Comparison of ENCODE assay signal across 22 cellular contexts in genomic region chr10:14676732-14677131, GRCh38.
DNase-seq lines count a peak whose midpoint lies in the region; ATAC-seq, FAIRE-seq and TF ChIP-seq lines count a peak whose summit lies in the region.
"Had no signal": no experiment of that assay in that cellular context is flagged by ENCODE, and none has a peak within 500 bp of the region (broad histone marks: within the 10 kb centered on the region; RNA-seq: fewer than 3 reads in every experiment).

No MANE protein-coding gene starts in this region.

- BruUV-seq in K562 (replicated peaks; lab: Mats Ljungman, UMichigan): no TSS peak

- H4K20me1 ChIP-seq in GM23338 (replicated peaks; ENCODE audit: insufficient read depth) (no peaks in the 10 kb centered on the region), K562 (replicated peaks; ENCODE audit: control insufficient read depth, insufficient read depth, low read length) (no peaks in the 10 kb centered on the region)
- H4K20me1 ChIP-seq: BLaER1 had no signal

- no peak overlapping the region for H3K4ac ChIP-seq in trophoblast cell (ENCODE audit: low read depth, low read length)

- no peak overlapping the region for H3K27ac Mint-ChIP-seq in GM23338
- H3K27ac Mint-ChIP-seq in nephron: peak overlapping the region in 2 of 3 experiments; percentile 30 to 39
- H3K27ac Mint-ChIP-seq in activated T-helper 2 cell treated with anti-CD3 and anti-CD28 coated beads, Interferon-gamma antibody, Interleukin-2, Interleukin-4, amounts not matched to agents 10 μg/mL and 5 μg/mL and 100 μg/mL, durations not matched to agents 14 hours and 24 hours and 36 hours: no peak overlapping the region
- H3K27ac Mint-ChIP-seq: CD4-positive, CD25-positive, alpha-beta regulatory T cell; CD8-positive, alpha-beta T cell had no signal

- H4K12ac ChIP-seq in trophoblast cell (ENCODE audit: low read depth, low read length): no peak overlapping the region

- TF ChIP-seq CTCF in GM23338 (conservative IDR thresholded peaks at IDR 0.05; ENCODE audit: low read depth in 2 of 2) (no peak), K562 (IDR thresholded peaks at IDR 0.05 in 2 of 3, conservative IDR thresholded peaks at IDR 0.05 in 1 of 3; ENCODE audit: insufficient read depth in 2 of 3, low read depth in 1 of 3, low read length in 3 of 3) (no peak), nephron (IDR thresholded peaks at IDR 0.05; ENCODE audit: unreplicated experiment in 3 of 3) (no peak)

- no peak overlapping the region for H3K23ac ChIP-seq in trophoblast cell (ENCODE audit: low read length)

- intact Hi-C loops in K562 (cut with micrococcal nuclease): no loop called here
- intact Hi-C loops in activated T-helper 2 cell treated with anti-CD3 and anti-CD28 coated beads, Interferon-gamma antibody, Interleukin-2, Interleukin-4, amounts not matched to agents 10 μg/mL and 5 μg/mL and 100 μg/mL, durations not matched to agents 14 hours and 24 hours and 36 hours (cut with micrococcal nuclease): no loop called here

- no peaks in the 10 kb centered on the region for H3F3A ChIP-seq in GM23338 (replicated peaks; ENCODE audit: low read depth)

- H3K9ac ChIP-seq in K562 (ENCODE audit: insufficient read depth in 1 of 2, low read depth in 2 of 2, low read length in 2 of 2) (no peak overlapping the region; a peak in 1 of 4 replicates), trophoblast cell (ENCODE audit: low read length) (no peak overlapping the region)
- H3K9ac ChIP-seq: BLaER1 had no signal

- in situ Hi-C loops in K562 (cut with MboI): no loop called here

- H3K14ac ChIP-seq in trophoblast cell (ENCODE audit: low read length): no peak overlapping the region

- FAIRE-seq in K562 (lab: Jason Lieb, UNC): no peak
- FAIRE-seq: D721Med, GM12878 had no signal

- TF ChIP-seq POLR2A in K562 (conservative IDR thresholded peaks at IDR 0.05): no peak

- H3K36me3 Mint-ChIP-seq in GM23338 (ENCODE audit: low read depth) (no peaks in the 10 kb centered on the region), nephron (ENCODE audit: low read depth) (no peaks in the 10 kb centered on the region)
- H3K36me3 Mint-ChIP-seq in activated T-helper 2 cell treated with anti-CD3 and anti-CD28 coated beads, Interferon-gamma antibody, Interleukin-2, Interleukin-4, amounts not matched to agents 10 μg/mL and 5 μg/mL and 100 μg/mL, durations not matched to agents 14 hours and 24 hours and 36 hours (ENCODE audit: low read depth): no peaks in the 10 kb centered on the region
- H3K36me3 Mint-ChIP-seq: CD4-positive, CD25-positive, alpha-beta regulatory T cell; CD8-positive, alpha-beta T cell had no signal

- H3K4me1 Mint-ChIP-seq in GM23338: peaks cover 24% of the 10 kb centered on the region
- peaks cover 12% of the 10 kb centered on the region for H3K4me1 Mint-ChIP-seq in nephron
- peaks cover 12% of the 10 kb centered on the region for H3K4me1 Mint-ChIP-seq in activated T-helper 2 cell treated with anti-CD3 and anti-CD28 coated beads, Interferon-gamma antibody, Interleukin-2, Interleukin-4, amounts not matched to agents 10 μg/mL and 5 μg/mL and 100 μg/mL, durations not matched to agents 14 hours and 24 hours and 36 hours (ENCODE audit: low read depth)

- H3K4me3 ChIP-seq in GM23338: no peak overlapping the region
- peak overlapping the region; percentile 27; the same call in 1 of the 2 replicates for H3K4me3 ChIP-seq in K562
- no peak overlapping the region for H3K4me3 ChIP-seq in trophoblast cell (ENCODE audit: low read depth, low read length)
- H3K4me3 ChIP-seq: BLaER1, GM12878 had no signal

- no peak overlapping the region for H2AK5ac ChIP-seq in trophoblast cell (ENCODE audit: low read length)

- no peak overlapping the region for H3K4me3 Mint-ChIP-seq in GM23338
- no peak overlapping the region for H3K4me3 Mint-ChIP-seq in nephron
- H3K4me3 Mint-ChIP-seq in activated T-helper 2 cell treated with anti-CD3 and anti-CD28 coated beads, Interferon-gamma antibody, Interleukin-2, Interleukin-4, amounts not matched to agents 10 μg/mL and 5 μg/mL and 100 μg/mL, durations not matched to agents 14 hours and 24 hours and 36 hours (ENCODE audit: low read depth): no peak overlapping the region
- H3K4me3 Mint-ChIP-seq: CD4-positive, CD25-positive, alpha-beta regulatory T cell; CD8-positive, alpha-beta T cell had no signal

- DNase-seq in GM23338 (ENCODE audit: low spot score) (no peak), K562 (ENCODE audit: extremely low read depth in 1 of 4, low spot score in 3 of 4) (no peak), trophoblast cell (no peak), NCI-H774 (lab: John Stamatoyannopoulos, UW) (no peak)
- DNase-seq in activated T-helper 2 cell treated with anti-CD3 and anti-CD28 coated beads, Interferon-gamma antibody, Interleukin-2, Interleukin-4, amounts not matched to agents 10 μg/mL and 5 μg/mL and 100 μg/mL, durations not matched to agents 14 hours and 24 hours and 36 hours (ENCODE audit: low spot score): no peak
- DNase-seq: Caco-2; CD4-positive, CD25-positive, alpha-beta regulatory T cell; CD8-positive, alpha-beta T cell; DMS 273 treated with DMSO at 0.1 percent for 48 hours; DMS79; EL; GDM1; GOT3; H7; HCEC 1CT had no signal

- no peak overlapping the region for H3K27ac ChIP-seq in GM23338 (ENCODE audit: low read depth)
- no peak overlapping the region for H3K27ac ChIP-seq in K562 (ENCODE audit: extremely low read depth, low read depth, low read length)
- H3K27ac ChIP-seq in trophoblast cell (ENCODE audit: low read depth, low read length): no peak overlapping the region
- H3K27ac ChIP-seq: BLaER1, C4-2B had no signal

- no peaks in the 10 kb centered on the region for H3K36me3 ChIP-seq in GM23338 (ENCODE audit: insufficient read depth)
- H3K36me3 ChIP-seq in K562 (ENCODE audit: control insufficient read depth, insufficient read depth, low read length): no peaks in the 10 kb centered on the region
- no peaks in the 10 kb centered on the region for H3K36me3 ChIP-seq in trophoblast cell (ENCODE audit: control insufficient read depth in 1 of 2, insufficient read depth in 2 of 2, low read length in 2 of 2)
- H3K36me3 ChIP-seq: BLaER1 had no signal

- peaks cover 22% of the 10 kb centered on the region for H3K4me1 ChIP-seq in GM23338 (ENCODE audit: insufficient read depth)
- no peaks in the 10 kb centered on the region for H3K4me1 ChIP-seq in K562 (replicated peaks in 1 of 2; ENCODE audit: control insufficient read depth in 2 of 2, insufficient read depth in 2 of 2, low read length in 2 of 2)
- peaks cover 3 to 4% of the 10 kb centered on the region in 2 experiments for H3K4me1 ChIP-seq in trophoblast cell (ENCODE audit: control insufficient read depth in 1 of 2, insufficient read depth in 2 of 2, low read length in 2 of 2)
- H3K4me1 ChIP-seq: BLaER1 had no signal

- H3K27me3 Mint-ChIP-seq in GM23338 (ENCODE audit: insufficient read depth, low read depth, poor library complexity): peaks cover 2% of the 10 kb centered on the region
- peaks cover 4% of the 10 kb centered on the region for H3K27me3 Mint-ChIP-seq in nephron (ENCODE audit: low read depth)
- H3K27me3 Mint-ChIP-seq in activated T-helper 2 cell treated with anti-CD3 and anti-CD28 coated beads, Interferon-gamma antibody, Interleukin-2, Interleukin-4, amounts not matched to agents 10 μg/mL and 5 μg/mL and 100 μg/mL, durations not matched to agents 14 hours and 24 hours and 36 hours (ENCODE audit: low read depth): peaks cover 7% of the 10 kb centered on the region
- H3K27me3 Mint-ChIP-seq: CD4-positive, CD25-positive, alpha-beta regulatory T cell had no signal

- H4K91ac ChIP-seq in trophoblast cell (ENCODE audit: low read depth, low read length): no peak overlapping the region

- no peak overlapping the region for H3K18ac ChIP-seq in trophoblast cell (ENCODE audit: low read length)

- POLR2A ChIA-PET in K562 (lab: Yijun Ruan, JAX): interaction anchor here (0.8 to 1.8 kb wide), 2 partner anchors 14 to 141 kb away, joined by 3 to 4 read pairs; no protein-coding TSS in a partner anchor

- H3K4me2 ChIP-seq in GM23338 (no peak overlapping the region), K562 (ENCODE audit: insufficient read depth, low read length) (peak overlapping the region; percentile 63), trophoblast cell (ENCODE audit: low read length) (no peak overlapping the region)
- H3K4me2 ChIP-seq: BLaER1 had no signal

- H3K27me3 ChIP-seq in GM23338 (ENCODE audit: insufficient read depth) (no peaks in the 10 kb centered on the region), K562 (ENCODE audit: control insufficient read depth in 2 of 2, insufficient read depth in 2 of 2, low read length in 2 of 2) (peaks cover 2 to 19% of the 10 kb centered on the region in 2 experiments; a peak in 4 of 5 replicates), trophoblast cell (ENCODE audit: insufficient read depth, low read length) (no peaks in the 10 kb centered on the region)
- H3K27me3 ChIP-seq: BLaER1 had no signal

- H3K9me1 ChIP-seq in K562 (ENCODE audit: control insufficient read depth, insufficient read depth, low read length): no peaks in the 10 kb centered on the region

- no peak overlapping the region for H2BK120ac ChIP-seq in trophoblast cell (ENCODE audit: insufficient read depth, low read length, poor library complexity)

- TF ChIP-seq EP300 in K562 (IDR thresholded peaks at IDR 0.05; ENCODE audit: low read length): no peak

- H3K9me3 ChIP-seq in K562 (replicated peaks; ENCODE audit: control insufficient read depth, insufficient read depth, low read depth, low read length) (no peaks in the 10 kb centered on the region), trophoblast cell (ENCODE audit: insufficient read depth, low read depth, low read length) (no peaks in the 10 kb centered on the region)
- H3K9me3 ChIP-seq: Caco-2 had no signal

- CTCF ChIA-PET in K562 (lab: Yijun Ruan, JAX; ENCODE audit: low intra/inter-chr PET ratio): no interaction called here

- 0% methylated on average over 3 of the region's 3 CpGs for WGBS in K562 (ENCODE audit: insufficient coverage, low coverage, missing lambda C conversion rate)
- WGBS in trophoblast cell (ENCODE audit: extremely low coverage, insufficient coverage, insufficient read length): no CpG with 5 or more reads among the region's 3 CpGs

- H3K9me3 Mint-ChIP-seq in GM23338 (no peaks in the 10 kb centered on the region), nephron (no peaks in the 10 kb centered on the region)
- H3K9me3 Mint-ChIP-seq in activated T-helper 2 cell treated with anti-CD3 and anti-CD28 coated beads, Interferon-gamma antibody, Interleukin-2, Interleukin-4, amounts not matched to agents 10 μg/mL and 5 μg/mL and 100 μg/mL, durations not matched to agents 14 hours and 24 hours and 36 hours: no peaks in the 10 kb centered on the region
- H3K9me3 Mint-ChIP-seq: CD8-positive, alpha-beta T cell had no signal

- H4K8ac ChIP-seq in trophoblast cell (ENCODE audit: low read depth, low read length): no peak overlapping the region

- H2BK5ac ChIP-seq in trophoblast cell (ENCODE audit: low read depth, low read length, poor library complexity): no peak overlapping the region

- H2BK12ac ChIP-seq in trophoblast cell (ENCODE audit: low read length): peak overlapping the region; percentile 30

- no peak for ATAC-seq in GM23338
- ATAC-seq in K562: peak; percentile 52
- ATAC-seq in HG02571 (IDR thresholded peaks at IDR 0.05; ENCODE audit: unreplicated experiment): no peak
- no peak for ATAC-seq in GM18907 (IDR thresholded peaks at IDR 0.05; ENCODE audit: unreplicated experiment)
- ATAC-seq: CD8-positive, alpha-beta T cell; GM12878 had no signal

- no peak for TF ChIP-seq RAD21 in K562 (CRISPR knock-in tag; conservative IDR thresholded peaks at IDR 0.05 in 1 of 2, IDR thresholded peaks at IDR 0.05 in 1 of 2)

- H3K79me2 ChIP-seq in GM23338 (replicated peaks; ENCODE audit: insufficient read depth): no peaks in the 10 kb centered on the region
- H3K79me2 ChIP-seq in K562 (ENCODE audit: control insufficient read depth, insufficient read depth, low read length): no peaks in the 10 kb centered on the region
- no peaks in the 10 kb centered on the region for H3K79me2 ChIP-seq in trophoblast cell (ENCODE audit: control insufficient read depth, insufficient read depth, low read length, poor library complexity)

- no peaks in the 10 kb centered on the region for H3K9me2 ChIP-seq in GM23338 (ENCODE audit: insufficient read depth)

- H3K79me1 ChIP-seq in trophoblast cell (ENCODE audit: low read length): peaks cover 3% of the 10 kb centered on the region

- 0 out of 2 replicates have a peak overlapping the region, but pooled peaks have one; percentile 7 for H2AFZ ChIP-seq in GM23338
- H2AFZ ChIP-seq in K562 (ENCODE audit: low read depth, low read length): peak overlapping the region; percentile 87
- H2AFZ ChIP-seq in trophoblast cell (ENCODE audit: insufficient read depth, low read length, poor library complexity): no peak overlapping the region

Comparison
In these comparisons a context has a peak if more than half of its experiments do, and no peak if none do; other contexts are left out.
1. H3K27ac Mint-ChIP-seq: peak in nephron (2 of 3); none in GM23338 (single experiment) and activated T-helper 2 cell treated with anti-CD3 and anti-CD28 coated beads, Interferon-gamma antibody, Interleukin-2, Interleukin-4, amounts not matched to agents 10 μg/mL and 5 μg/mL and 100 μg/mL, durations not matched to agents 14 hours and 24 hours and 36 hours (single experiment).